23 cellular contexts compared by ENCODE assay signal in the genomic region with DNA sequence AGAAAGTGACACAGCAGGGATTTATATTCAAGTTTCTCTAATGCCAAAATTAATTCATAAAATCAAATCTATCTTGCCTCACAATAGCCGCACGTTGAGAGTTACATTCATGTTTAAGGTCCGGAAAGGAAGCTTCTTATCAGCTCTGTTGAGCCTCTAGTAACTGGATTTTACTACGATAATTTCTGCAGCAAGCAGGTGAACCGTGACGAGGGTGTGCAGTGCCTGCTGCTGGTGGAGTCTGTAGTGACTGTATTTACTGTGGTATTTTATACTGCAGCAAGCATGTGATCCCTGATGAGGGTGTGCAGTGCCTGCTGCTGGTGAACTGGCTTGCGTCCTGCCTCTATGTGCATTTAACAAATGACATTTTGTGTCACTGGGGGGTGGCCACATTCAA.
DNase-seq lines count a peak whose midpoint lies in the region; ATAC-seq and TF ChIP-seq lines count a peak whose summit lies in the region.
"Had no signal": no experiment of that assay in that cellular context is flagged by ENCODE, and none has a peak within 500 bp of the region (broad histone marks: within the 10 kb centered on the region; RNA-seq: fewer than 3 reads in every experiment).

No MANE protein-coding gene starts in this region.

- H3K4me1 Mint-ChIP-seq in activated CD8-positive, alpha-beta memory T cell treated with anti-CD3 and anti-CD28 coated beads, Interleukin-2, amount 10 ng/mL, durations not matched to agents 7 days and 5 days: no peaks in the 10 kb centered on the region
- H3K4me1 Mint-ChIP-seq: CD4-positive, CD25-positive, alpha-beta regulatory T cell had no signal

- peaks cover 0 to 18% (median 4%) of the 10 kb centered on the region in 11 donors for H3K9me3 ChIP-seq in heart right ventricle

- H3K27ac ChIP-seq in dorsolateral prefrontal cortex (no peak overlapping the region), heart right ventricle (no peak overlapping the region)
- H3K27ac ChIP-seq: BLaER1, SK-N-MC had no signal

- no peak overlapping the region for H3K4me3 Mint-ChIP-seq in activated CD8-positive, alpha-beta memory T cell treated with anti-CD3 and anti-CD28 coated beads, Interleukin-2, amount 10 ng/mL, durations not matched to agents 7 days and 5 days
- H3K4me3 Mint-ChIP-seq: CD4-positive, CD25-positive, alpha-beta regulatory T cell had no signal

- CTCF ChIA-PET in activated CD8-positive, alpha-beta memory T cell treated with anti-CD3 and anti-CD28 coated beads, Interleukin-2, amount 10 ng/mL, durations not matched to agents 7 days and 5 days (lab: Charles Lee): no interaction called here

- H3K27me3 Mint-ChIP-seq in activated CD8-positive, alpha-beta memory T cell treated with anti-CD3 and anti-CD28 coated beads, Interleukin-2, amount 10 ng/mL, durations not matched to agents 7 days and 5 days: no peaks in the 10 kb centered on the region
- H3K27me3 Mint-ChIP-seq: CD4-positive, CD25-positive, alpha-beta regulatory T cell had no signal

- H3K4me3 ChIP-seq in kidney epithelial cell (ENCODE audit: low read depth, low read length): no peak overlapping the region
- H3K4me3 ChIP-seq in dorsolateral prefrontal cortex: no peak overlapping the region
- H3K4me3 ChIP-seq in heart right ventricle: no peak overlapping the region
- H3K4me3 ChIP-seq: BLaER1, SK-N-MC had no signal

- peak; percentile 27 for TF ChIP-seq CTCF in kidney epithelial cell (IDR thresholded peaks at IDR 0.05; ENCODE audit: insufficient read depth, low read length, poor library complexity, severe bottlenecking)
- TF ChIP-seq CTCF in dorsolateral prefrontal cortex (IDR thresholded peaks at IDR 0.05 in 54 of 56, conservative IDR thresholded peaks at IDR 0.05 in 2 of 56; ENCODE audit: low read depth in 1 of 56, partially characterized antibody in 56 of 56): no peak
- no peak for TF ChIP-seq CTCF in heart right ventricle (IDR thresholded peaks at IDR 0.05)

- H3K36me3 ChIP-seq in kidney epithelial cell (ENCODE audit: control insufficient read depth, insufficient read depth, low read length) (no peaks in the 10 kb centered on the region), heart right ventricle (no peaks in the 10 kb centered on the region)
- H3K36me3 ChIP-seq: BLaER1 had no signal

- DNase-seq in SIG-M5 treated with dmso at 0.1 percent for 504 hours (lab: John Stamatoyannopoulos, UW; ENCODE audit: unreplicated experiment) (peak; percentile 21), SIG-M5 (lab: John Stamatoyannopoulos, UW) (no peak), NCI-H526 treated with DMSO at 0.1 percent for 48 hours (lab: John Stamatoyannopoulos, UW) (peak; percentile 64), kidney epithelial cell (ENCODE audit: low read depth) (no peak), dorsolateral prefrontal cortex (no peak), heart right ventricle (no peak)
- no peak for DNase-seq in activated CD8-positive, alpha-beta memory T cell treated with anti-CD3 and anti-CD28 coated beads, Interleukin-2, amount 10 ng/mL, durations not matched to agents 7 days and 5 days
- DNase-seq: 8988T; CD4-positive, CD25-positive, alpha-beta regulatory T cell; H7; MV-4-11; NCI-H1105 treated with DMSO at 0.1 percent for 48 hours; NCI-H2081; NCI-H2171; NCI-H226; NCI-H510A; NCI-H748 treated with DMSO at 0.1 percent for 48 hours; NK-92 treated with Interleukin-12 subunit alpha and Interleukin-12 subunit beta, amount 100 ng/mL, for 24 hours; RPMI8226; SHP77 had no signal

- no peaks in the 10 kb centered on the region for H3K9me3 Mint-ChIP-seq in activated CD8-positive, alpha-beta memory T cell treated with anti-CD3 and anti-CD28 coated beads, Interleukin-2, amount 10 ng/mL, durations not matched to agents 7 days and 5 days (ENCODE audit: low read depth)

- H3K27me3 ChIP-seq in kidney epithelial cell (ENCODE audit: control insufficient read depth, insufficient read depth, low read length): no peaks in the 10 kb centered on the region
- peaks cover 0 to 6% (median 0%) of the 10 kb centered on the region in 45 donors for H3K27me3 ChIP-seq in dorsolateral prefrontal cortex
- H3K27me3 ChIP-seq in heart right ventricle: peaks cover 0 to 5% (median 0%) of the 10 kb centered on the region in 7 donors
- H3K27me3 ChIP-seq: BLaER1 had no signal

- ATAC-seq in GM18511 (IDR thresholded peaks at IDR 0.05; ENCODE audit: unreplicated experiment) (no peak), heart right ventricle (no peak)
- no peak for ATAC-seq in activated CD8-positive, alpha-beta memory T cell treated with anti-CD3 and anti-CD28 coated beads, Interleukin-2, amount 10 ng/mL, durations not matched to agents 7 days and 5 days

- H3K27ac Mint-ChIP-seq in activated CD8-positive, alpha-beta memory T cell treated with anti-CD3 and anti-CD28 coated beads, Interleukin-2, amount 10 ng/mL, durations not matched to agents 7 days and 5 days: no peak overlapping the region
- H3K27ac Mint-ChIP-seq: CD4-positive, CD25-positive, alpha-beta regulatory T cell had no signal

- H3K36me3 Mint-ChIP-seq in activated CD8-positive, alpha-beta memory T cell treated with anti-CD3 and anti-CD28 coated beads, Interleukin-2, amount 10 ng/mL, durations not matched to agents 7 days and 5 days: no peaks in the 10 kb centered on the region
- H3K36me3 Mint-ChIP-seq: CD4-positive, CD25-positive, alpha-beta regulatory T cell had no signal

- intact Hi-C loops in dorsolateral prefrontal cortex (cut with DNase I) (no loop called here), heart right ventricle (cut with DNase I) (no loop called here)

- H3K4me1 ChIP-seq in heart right ventricle: no peaks in the 10 kb centered on the region

- WGBS in heart right ventricle, 2 donors: 56 to 64% methylated on average over 7 of the region's 7 CpGs

Comparison
In these comparisons a context has a peak if more than half of its experiments do, and no peak if none do; other contexts are left out.
1. DNase-seq: peak in SIG-M5 treated with dmso at 0.1 percent for 504 hours (single experiment) and NCI-H526 treated with DMSO at 0.1 percent for 48 hours (single experiment); none in SIG-M5 (single experiment), kidney epithelial cell (single experiment), activated CD8-positive, alpha-beta memory T cell treated with anti-CD3 and anti-CD28 coated beads, Interleukin-2, amount 10 ng/mL, durations not matched to agents 7 days and 5 days (single experiment), dorsolateral prefrontal cortex (0 of 10) and heart right ventricle (0 of 2).